ENCODE assay signal across 8 cellular contexts in the genomic region with DNA sequence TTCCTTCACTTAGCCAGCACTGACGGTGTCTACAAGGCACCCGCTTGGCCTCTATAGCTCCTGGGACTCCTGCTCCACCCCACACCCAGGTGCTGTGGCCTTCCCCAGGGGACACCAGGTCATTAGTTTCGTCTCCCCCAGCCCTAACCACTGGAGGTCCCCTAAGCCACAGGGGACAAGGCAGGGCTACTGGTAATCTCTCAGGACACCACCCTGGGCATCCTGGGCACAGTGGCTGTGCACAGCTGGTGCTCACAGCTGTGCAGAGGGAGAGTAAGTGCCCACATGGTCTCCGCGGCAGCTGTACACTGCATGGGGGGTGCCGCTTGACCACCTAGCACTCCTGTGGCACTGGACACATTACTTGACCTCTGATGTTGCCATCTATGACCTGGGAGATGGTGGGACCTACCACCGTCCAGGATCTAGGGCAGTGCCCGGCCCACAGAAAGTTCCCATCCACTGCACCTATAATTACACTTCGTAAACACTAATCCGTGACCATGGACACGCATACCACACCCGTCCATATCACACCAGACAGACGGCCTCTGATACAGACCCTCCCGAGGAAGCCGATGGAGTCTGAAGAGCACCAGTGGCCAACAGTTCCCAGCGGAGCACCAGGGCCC.
DNase-seq lines count a peak whose midpoint lies in the region; FAIRE-seq and TF ChIP-seq lines count a peak whose summit lies in the region.

No MANE protein-coding gene starts in this region.

- H4K20me1 ChIP-seq in SU-DHL-6 (ENCODE audit: low read depth, low read length): peaks cover 12% of the 10 kb centered on the region; the same call in 1 of the 2 replicates
- H4K20me1 ChIP-seq in hepatocyte (ENCODE audit: insufficient read depth, poor library complexity, severe bottlenecking): peaks cover 4% of the 10 kb centered on the region

- H3K79me2 ChIP-seq in SU-DHL-6 (ENCODE audit: insufficient read depth, low read length) (no peaks in the 10 kb centered on the region), hepatocyte (peaks cover 93% of the 10 kb centered on the region)

- peak overlapping the region; percentile 19; the same call in 1 of the 2 replicates for H3K9ac ChIP-seq in SU-DHL-6 (ENCODE audit: low read length)

- H3K27ac ChIP-seq in SU-DHL-6 (ENCODE audit: low read depth, low read length): no peak overlapping the region
- H3K27ac ChIP-seq in hepatocyte: peak overlapping the region; percentile 60
- H3K27ac ChIP-seq in tibial artery: peak overlapping the region; percentile 72 to 78

- H3K9me3 Mint-ChIP-seq in activated naive CD4-positive, alpha-beta T cell treated with anti-CD3 and anti-CD28 coated beads, Interleukin-2, amount 10 ng/mL, durations not matched to agents 7 days and 5 days: no peaks in the 10 kb centered on the region

- 92% methylated on average over 16 of the region's 16 CpGs for WGBS in hepatocyte (ENCODE audit: low lambda C conversion rate, missing lambda C conversion rate)

- H2AFZ ChIP-seq in SU-DHL-6 (ENCODE audit: low read depth, low read length, severe bottlenecking): no peak overlapping the region
- no peak overlapping the region for H2AFZ ChIP-seq in hepatocyte

- peaks cover 33% of the 10 kb centered on the region for H3K36me3 Mint-ChIP-seq in activated naive CD4-positive, alpha-beta T cell treated with anti-CD3 and anti-CD28 coated beads, Interleukin-2, amount 10 ng/mL, durations not matched to agents 7 days and 5 days

- CTCF ChIA-PET in activated naive CD4-positive, alpha-beta T cell treated with anti-CD3 and anti-CD28 coated beads, Interleukin-2, amount 10 ng/mL, durations not matched to agents 7 days and 5 days (lab: Charles Lee): interaction anchor here (0.7 to 4.8 kb wide), 25 partner anchors 8 to 231 kb away, joined by 3 to 24 read pairs (median 6); a partner anchor contains a TSS

- TF ChIP-seq CTCF in SU-DHL-6 (IDR thresholded peaks at IDR 0.05; ENCODE audit: insufficient read depth, low read length, poor library complexity, severe bottlenecking): no peak
- no peak for TF ChIP-seq CTCF in hepatocyte (IDR thresholded peaks at IDR 0.05; ENCODE audit: poor library complexity)
- TF ChIP-seq CTCF in tibial artery (IDR thresholded peaks at IDR 0.05): no peak

- intact Hi-C loops in tibial artery (cut with DNase I; ENCODE audit: low total_unique reads): loop anchor here (5.0 kb wide), 1 partner anchor 40 kb away; no protein-coding TSS in a partner anchor

- no peak for FAIRE-seq in urothelium cell line (lab: Jason Lieb, UNC)

- no peaks in the 10 kb centered on the region for H3F3A ChIP-seq in SU-DHL-6 (ENCODE audit: insufficient read depth)

- no peaks in the 10 kb centered on the region for H3K27me3 Mint-ChIP-seq in activated naive CD4-positive, alpha-beta T cell treated with anti-CD3 and anti-CD28 coated beads, Interleukin-2, amount 10 ng/mL, durations not matched to agents 7 days and 5 days

- peak overlapping the region; percentile 98 for H3K27ac Mint-ChIP-seq in activated naive CD4-positive, alpha-beta T cell treated with anti-CD3 and anti-CD28 coated beads, Interleukin-2, amount 10 ng/mL, durations not matched to agents 7 days and 5 days

- H3K4me3 ChIP-seq in SU-DHL-6 (ENCODE audit: insufficient read depth, low read length, poor library complexity, severe bottlenecking) (no peak overlapping the region), hepatocyte (no peak overlapping the region), tibial artery (no peak overlapping the region)

- H3K4me1 ChIP-seq in hepatocyte (ENCODE audit: insufficient read depth) (peaks cover 45% of the 10 kb centered on the region), tibial artery (peaks cover 0 to 63% (median 50%) of the 10 kb centered on the region in 4 donors)

- H3K9me2 ChIP-seq in SU-DHL-6 (replicated peaks; ENCODE audit: insufficient read depth, low read length): no peaks in the 10 kb centered on the region
- H3K9me2 ChIP-seq in hepatocyte (replicated peaks; ENCODE audit: insufficient read depth): no peaks in the 10 kb centered on the region

- no peaks in the 10 kb centered on the region for H3K9me3 ChIP-seq in SU-DHL-6 (ENCODE audit: insufficient read depth, low read length)
- no peaks in the 10 kb centered on the region for H3K9me3 ChIP-seq in hepatocyte (ENCODE audit: low read depth)
- H3K9me3 ChIP-seq in tibial artery: no peaks in the 10 kb centered on the region

- peak overlapping the region; percentile 98 for H3K4me3 Mint-ChIP-seq in activated naive CD4-positive, alpha-beta T cell treated with anti-CD3 and anti-CD28 coated beads, Interleukin-2, amount 10 ng/mL, durations not matched to agents 7 days and 5 days

- peaks cover 90% of the 10 kb centered on the region for H3K4me1 Mint-ChIP-seq in activated naive CD4-positive, alpha-beta T cell treated with anti-CD3 and anti-CD28 coated beads, Interleukin-2, amount 10 ng/mL, durations not matched to agents 7 days and 5 days

- H3K4me2 ChIP-seq in SU-DHL-6 (ENCODE audit: low read depth, low read length, poor library complexity, severe bottlenecking): peak overlapping the region; percentile 50
- no peak overlapping the region for H3K4me2 ChIP-seq in hepatocyte

- H3K36me3 ChIP-seq in SU-DHL-6 (ENCODE audit: low read length): no peaks in the 10 kb centered on the region
- no peaks in the 10 kb centered on the region for H3K36me3 ChIP-seq in hepatocyte (replicated peaks; ENCODE audit: insufficient read depth, low read depth)
- no peaks in the 10 kb centered on the region for H3K36me3 ChIP-seq in tibial artery

- DNase-seq in activated naive CD4-positive, alpha-beta T cell treated with anti-CD3 and anti-CD28 coated beads, Interleukin-2, amount 10 ng/mL, durations not matched to agents 7 days and 5 days: peak; percentile 32
- no peak for DNase-seq in activated naive CD4-positive, alpha-beta T cell treated with anti-CD3 and anti-CD28 coated beads, Interleukin-2, amount 50 U/mL, for 16 hours
- no peak for DNase-seq in hepatocyte (ENCODE audit: low spot score)
- DNase-seq in tibial artery: no peak
- no peak for DNase-seq in HPDE6-E6E7 (ENCODE audit: extremely low spot score)
- no peak for DNase-seq in urothelium cell line (ENCODE audit: low spot score)
- no peak for DNase-seq in NCI-H345 treated with DMSO at 0.1 percent for 48 hours (lab: John Stamatoyannopoulos, UW; ENCODE audit: unreplicated experiment)

- no peaks in the 10 kb centered on the region for H3K27me3 ChIP-seq in SU-DHL-6 (ENCODE audit: low read length)
- H3K27me3 ChIP-seq in hepatocyte: no peaks in the 10 kb centered on the region
- no peaks in the 10 kb centered on the region for H3K27me3 ChIP-seq in tibial artery
